ENCODE assay signal across 29 cellular contexts in genomic region chr17:70041061-70041460, GRCh38. TPM values are rescaled to one million over a fixed set of nuclear protein-coding genes. Genes with fewer than 3 reads are reported as not detected.
"Had no signal": no experiment of that assay in that cellular context is flagged by ENCODE, and none has a peak within 500 bp of the region (broad histone marks: within the 10 kb centered on the region; RNA-seq: fewer than 3 reads in every experiment).

No MANE protein-coding gene starts in this region.

- H3K4me3 Mint-ChIP-seq: activated B cell treated with CpG ODN at 0.5 μM for 24 hours; activated CD4-positive, alpha-beta T cell treated with anti-CD3 and anti-CD28 coated beads, Interleukin-2, amount 10 ng/mL, durations not matched to agents 24 days and 14 days; activated CD8-positive, alpha-beta memory T cell treated with anti-CD3 and anti-CD28 coated beads, Interleukin-2, amount 10 ng/mL, durations not matched to agents 7 days and 5 days; activated naive CD8-positive, alpha-beta T cell treated with anti-CD3 and anti-CD28 coated beads, Interleukin-2, amount 50 U/mL, for 24 hours; activated T-cell treated with anti-CD3 and anti-CD28 coated beads, Interleukin-2, amount 50 U/mL, for 24 hours; brain; T-cell had no signal

- H3K27me3 ChIP-seq: ascending aorta, cardiac muscle cell had no signal

- H3K27ac Mint-ChIP-seq: activated B cell treated with CpG ODN at 0.5 μM for 24 hours; activated CD4-positive, alpha-beta T cell treated with anti-CD3 and anti-CD28 coated beads, Interleukin-2, amount 10 ng/mL, durations not matched to agents 24 days and 14 days; activated CD8-positive, alpha-beta memory T cell treated with anti-CD3 and anti-CD28 coated beads, Interleukin-2, amount 10 ng/mL, durations not matched to agents 7 days and 5 days; activated naive CD4-positive, alpha-beta T cell treated with anti-CD3 and anti-CD28 coated beads, Interleukin-2, amount 50 U/mL, for 72 hours; activated naive CD8-positive, alpha-beta T cell treated with anti-CD3 and anti-CD28 coated beads, Interleukin-2, amount 50 U/mL, for 24 hours; activated T-cell treated with anti-CD3 and anti-CD28 coated beads, Interleukin-2, amount 50 U/mL, for 24 hours; T-cell had no signal

- H3K9me3 ChIP-seq: ascending aorta had no signal

- H3K36me3 Mint-ChIP-seq: activated CD8-positive, alpha-beta memory T cell treated with anti-CD3 and anti-CD28 coated beads, Interleukin-2, amount 10 ng/mL, durations not matched to agents 7 days and 5 days; activated naive CD4-positive, alpha-beta T cell treated with anti-CD3 and anti-CD28 coated beads, Interleukin-2, amount 50 U/mL, for 72 hours; brain; T-cell had no signal

- H3K36me3 ChIP-seq: ascending aorta, cardiac muscle cell had no signal

- DNase-seq: activated B cell treated with CpG ODN at 0.5 μM for 24 hours; activated CD4-positive, alpha-beta T cell treated with anti-CD3 and anti-CD28 coated beads for 1 hour; activated CD4-positive, alpha-beta T cell treated with anti-CD3 and anti-CD28 coated beads, Interleukin-2, amount 10 ng/mL, durations not matched to agents 24 days and 14 days; activated CD4-positive, alpha-beta T cell treated with anti-CD3 and anti-CD28 coated beads, Interleukin-2, amount 50 U/mL, for 48 hours; activated CD8-positive, alpha-beta memory T cell treated with anti-CD3 and anti-CD28 coated beads, Interleukin-2, amount 10 ng/mL, durations not matched to agents 7 days and 5 days; activated effector memory CD4-positive, alpha-beta T cell treated with anti-CD3 and anti-CD28 coated beads, Interleukin-2, amount 50 U/mL, for 16 hours; activated naive CD4-positive, alpha-beta T cell treated with Interleukin-2 at 50 U/mL for 16 hours; activated naive CD8-positive, alpha-beta T cell treated with anti-CD3 and anti-CD28 coated beads, Interleukin-2, amount 50 U/mL, for 24 hours; activated T-cell treated with anti-CD3 and anti-CD28 coated beads, Interleukin-2, amount 50 U/mL, for 24 hours; amniotic stem cell; Karpas-422; NCI-H1105 treated with DMSO at 0.1 percent for 48 hours; NCI-H1436 treated with DMSO at 0.1 percent for 48 hours; NCI-H187 treated with DMSO at 0.1 percent for 48 hours; NCI-H2081 treated with DMSO at 0.1 percent for 48 hours; NCI-H446 treated with DMSO at 0.1 percent for 48 hours; NCI-H524 treated with DMSO at 0.1 percent for 48 hours; NCI-H774; SIG-M5; T-cell; T-helper 2 cell; T1000 had no signal

- H3K9me3 Mint-ChIP-seq: activated B cell treated with CpG ODN at 0.5 μM for 24 hours; activated CD4-positive, alpha-beta T cell treated with anti-CD3 and anti-CD28 coated beads, Interleukin-2, amount 10 ng/mL, durations not matched to agents 24 days and 14 days; activated naive CD8-positive, alpha-beta T cell treated with anti-CD3 and anti-CD28 coated beads, Interleukin-2, amount 50 U/mL, for 24 hours; activated T-cell treated with anti-CD3 and anti-CD28 coated beads, Interleukin-2, amount 50 U/mL, for 24 hours; brain had no signal

- ATAC-seq: activated CD8-positive, alpha-beta memory T cell treated with anti-CD3 and anti-CD28 coated beads, Interleukin-2, amount 10 ng/mL, durations not matched to agents 7 days and 5 days; K562; T-cell had no signal

- H3K27ac ChIP-seq: ascending aorta, cardiac muscle cell had no signal

- H3K4me1 Mint-ChIP-seq: activated B cell treated with CpG ODN at 0.5 μM for 24 hours; activated CD4-positive, alpha-beta T cell treated with anti-CD3 and anti-CD28 coated beads, Interleukin-2, amount 10 ng/mL, durations not matched to agents 24 days and 14 days; activated CD8-positive, alpha-beta memory T cell treated with anti-CD3 and anti-CD28 coated beads, Interleukin-2, amount 10 ng/mL, durations not matched to agents 7 days and 5 days; activated naive CD8-positive, alpha-beta T cell treated with anti-CD3 and anti-CD28 coated beads, Interleukin-2, amount 50 U/mL, for 24 hours; T-cell had no signal

- H3K4me1 ChIP-seq: ascending aorta had no signal

- H3K4me3 ChIP-seq: ascending aorta, cardiac muscle cell, K562 had no signal

- H3K27me3 Mint-ChIP-seq: activated B cell treated with CpG ODN at 0.5 μM for 24 hours; activated CD4-positive, alpha-beta T cell treated with anti-CD3 and anti-CD28 coated beads, Interleukin-2, amount 10 ng/mL, durations not matched to agents 24 days and 14 days; activated CD8-positive, alpha-beta memory T cell treated with anti-CD3 and anti-CD28 coated beads, Interleukin-2, amount 10 ng/mL, durations not matched to agents 7 days and 5 days; activated T-cell treated with anti-CD3 and anti-CD28 coated beads, Interleukin-2, amount 50 U/mL, for 24 hours; T-cell had no signal

RNA-seq across cellular contexts. Expression of gene KCNJ16, which starts 34.0 kb away (rescaled TPM):
- total RNA-seq: activated B cell treated with CpG ODN at 0.5 μM for 24 hours; activated CD4-positive, alpha-beta T cell treated with anti-CD3 and anti-CD28 coated beads, Interleukin-2, amount 10 ng/mL, durations not matched to agents 24 days and 14 days; activated CD8-positive, alpha-beta memory T cell treated with anti-CD3 and anti-CD28 coated beads, Interleukin-2, amount 10 ng/mL, durations not matched to agents 7 days and 5 days; activated naive CD4-positive, alpha-beta T cell treated with anti-CD3 and anti-CD28 coated beads, Interleukin-2, amount 50 U/mL, for 72 hours; ascending aorta; cardiac muscle cell; OCI-LY7; RPMI7951; T-cell had no signal
- polyA plus RNA-seq: cardiac muscle cell had no signal
